Comparison of ENCODE assay signal across 1 cellular context in genomic region chr10:132415255-132415654, GRCh38.
TF ChIP-seq lines count a peak whose summit lies in the region.

No MANE protein-coding gene starts in this region.

TF ChIP-seq in GM12878, 131 proteins besides CTCF, POLR2A, EP300 and RAD21:
- TF ChIP-seq CEBPZ (IDR thresholded peaks at IDR 0.05; ENCODE audit: low read depth, low read length) (no peak), ZSCAN29 (IDR thresholded peaks at IDR 0.05) (no peak), POLR2AphosphoS2 (IDR thresholded peaks at IDR 0.05; ENCODE audit: low read depth, low read length) (no peak), NFIC (IDR thresholded peaks at IDR 0.05; ENCODE audit: low read depth, low read length) (0 out of 2 replicates have a peak, but pooled peaks have one; percentile 27), PBX3 (IDR thresholded peaks at IDR 0.05; ENCODE audit: insufficient replicate concordance, low read depth, low read length) (peak; percentile 44), PML (IDR thresholded peaks at IDR 0.05; ENCODE audit: low read length) (no peak), BCL3 (IDR thresholded peaks at IDR 0.05; ENCODE audit: borderline replicate concordance, insufficient read depth, low read depth, low read length, poor library complexity, severe bottlenecking) (peak; percentile 93), TCF3 (IDR thresholded peaks at IDR 0.05; ENCODE audit: borderline replicate concordance, insufficient read depth, low read depth, low read length) (0 out of 2 replicates have a peak, but pooled peaks have one; percentile 55), E4F1 (IDR thresholded peaks at IDR 0.05; ENCODE audit: borderline replicate concordance, partially characterized antibody) (peak; percentile 8), CEBPB (IDR thresholded peaks at IDR 0.05; ENCODE audit: borderline replicate concordance in 1 of 2, low read depth in 2 of 2, low read length in 2 of 2) (no peak), ZBTB40 (IDR thresholded peaks at IDR 0.05; ENCODE audit: borderline replicate concordance) (no peak), TAF1 (IDR thresholded peaks at IDR 0.05; ENCODE audit: borderline replicate concordance, low read depth, low read length) (no peak), HDGF (IDR thresholded peaks at IDR 0.05) (no peak)
